Comparison of ENCODE assay signal across 1 cellular context in the genomic region with DNA sequence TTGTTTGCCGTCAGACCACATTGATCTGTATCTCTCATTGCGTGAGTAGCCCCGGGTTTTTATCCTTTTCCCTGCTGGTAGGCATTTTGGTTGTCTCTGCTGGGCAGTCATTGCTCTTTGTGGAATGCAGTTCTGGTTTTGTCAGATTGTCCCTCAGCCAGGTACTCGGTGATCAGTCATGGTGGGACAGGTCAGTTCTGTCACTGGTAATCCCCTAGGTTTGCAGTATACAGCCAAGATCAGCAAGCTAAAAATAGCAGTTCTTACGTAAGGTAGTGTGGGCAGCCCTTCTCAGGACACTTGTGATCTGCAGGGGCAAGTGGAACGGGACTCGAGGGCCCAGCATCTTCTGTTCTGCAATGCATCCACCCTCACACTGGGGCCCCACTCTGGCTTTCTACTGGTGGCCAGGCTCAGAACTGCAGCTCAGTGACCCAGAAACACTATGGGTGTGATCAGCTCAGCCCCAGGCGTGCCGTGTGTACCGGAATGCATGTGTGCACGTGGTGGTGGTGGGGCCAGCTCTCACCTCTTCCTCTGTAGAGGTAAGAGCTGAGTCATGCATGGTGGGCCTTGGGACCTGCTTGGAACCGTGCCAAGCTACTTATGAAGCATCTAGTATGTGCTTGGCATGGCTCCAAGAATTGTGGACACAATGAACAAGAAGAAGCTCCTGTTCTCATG.
A peak's percentile ranks its signal among the peaks of the same experiment; 100 is the strongest.
TF ChIP-seq lines count a peak whose summit lies in the region.

No MANE protein-coding gene starts in this region.

TF ChIP-seq in HEK293, 187 proteins besides CTCF, POLR2A, EP300 and RAD21 (continued from another document):
- TF ChIP-seq, protein P1, sequence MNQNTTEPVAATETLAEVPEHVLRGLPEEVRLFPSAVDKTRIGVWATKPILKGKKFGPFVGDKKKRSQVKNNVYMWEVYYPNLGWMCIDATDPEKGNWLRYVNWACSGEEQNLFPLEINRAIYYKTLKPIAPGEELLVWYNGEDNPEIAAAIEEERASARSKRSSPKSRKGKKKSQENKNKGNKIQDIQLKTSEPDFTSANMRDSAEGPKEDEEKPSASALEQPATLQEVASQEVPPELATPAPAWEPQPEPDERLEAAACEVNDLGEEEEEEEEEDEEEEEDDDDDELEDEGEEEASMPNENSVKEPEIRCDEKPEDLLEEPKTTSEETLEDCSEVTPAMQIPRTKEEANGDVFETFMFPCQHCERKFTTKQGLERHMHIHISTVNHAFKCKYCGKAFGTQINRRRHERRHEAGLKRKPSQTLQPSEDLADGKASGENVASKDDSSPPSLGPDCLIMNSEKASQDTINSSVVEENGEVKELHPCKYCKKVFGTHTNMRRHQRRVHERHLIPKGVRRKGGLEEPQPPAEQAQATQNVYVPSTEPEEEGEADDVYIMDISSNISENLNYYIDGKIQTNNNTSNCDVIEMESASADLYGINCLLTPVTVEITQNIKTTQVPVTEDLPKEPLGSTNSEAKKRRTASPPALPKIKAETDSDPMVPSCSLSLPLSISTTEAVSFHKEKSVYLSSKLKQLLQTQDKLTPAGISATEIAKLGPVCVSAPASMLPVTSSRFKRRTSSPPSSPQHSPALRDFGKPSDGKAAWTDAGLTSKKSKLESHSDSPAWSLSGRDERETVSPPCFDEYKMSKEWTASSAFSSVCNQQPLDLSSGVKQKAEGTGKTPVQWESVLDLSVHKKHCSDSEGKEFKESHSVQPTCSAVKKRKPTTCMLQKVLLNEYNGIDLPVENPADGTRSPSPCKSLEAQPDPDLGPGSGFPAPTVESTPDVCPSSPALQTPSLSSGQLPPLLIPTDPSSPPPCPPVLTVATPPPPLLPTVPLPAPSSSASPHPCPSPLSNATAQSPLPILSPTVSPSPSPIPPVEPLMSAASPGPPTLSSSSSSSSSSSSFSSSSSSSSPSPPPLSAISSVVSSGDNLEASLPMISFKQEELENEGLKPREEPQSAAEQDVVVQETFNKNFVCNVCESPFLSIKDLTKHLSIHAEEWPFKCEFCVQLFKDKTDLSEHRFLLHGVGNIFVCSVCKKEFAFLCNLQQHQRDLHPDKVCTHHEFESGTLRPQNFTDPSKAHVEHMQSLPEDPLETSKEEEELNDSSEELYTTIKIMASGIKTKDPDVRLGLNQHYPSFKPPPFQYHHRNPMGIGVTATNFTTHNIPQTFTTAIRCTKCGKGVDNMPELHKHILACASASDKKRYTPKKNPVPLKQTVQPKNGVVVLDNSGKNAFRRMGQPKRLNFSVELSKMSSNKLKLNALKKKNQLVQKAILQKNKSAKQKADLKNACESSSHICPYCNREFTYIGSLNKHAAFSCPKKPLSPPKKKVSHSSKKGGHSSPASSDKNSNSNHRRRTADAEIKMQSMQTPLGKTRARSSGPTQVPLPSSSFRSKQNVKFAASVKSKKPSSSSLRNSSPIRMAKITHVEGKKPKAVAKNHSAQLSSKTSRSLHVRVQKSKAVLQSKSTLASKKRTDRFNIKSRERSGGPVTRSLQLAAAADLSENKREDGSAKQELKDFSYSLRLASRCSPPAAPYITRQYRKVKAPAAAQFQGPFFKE (tag by site-specific recombination; IDR thresholded peaks at IDR 0.05; ENCODE audit: borderline replicate concordance) = no peak
- TF ChIP-seq ZFHX2 (tag by site-specific recombination; conservative IDR thresholded peaks at IDR 0.05) (peak; percentile 45), ZNF624 (tag by site-specific recombination; IDR thresholded peaks at IDR 0.05) (no peak), ZNF433 (tag by site-specific recombination; IDR thresholded peaks at IDR 0.05; ENCODE audit: low read depth) (no peak), ZNF654 (tag by site-specific recombination; IDR thresholded peaks at IDR 0.05; ENCODE audit: low read depth) (no peak), ZNF114 (tag by site-specific recombination; IDR thresholded peaks at IDR 0.05) (no peak)
- TF ChIP-seq, protein P2, sequence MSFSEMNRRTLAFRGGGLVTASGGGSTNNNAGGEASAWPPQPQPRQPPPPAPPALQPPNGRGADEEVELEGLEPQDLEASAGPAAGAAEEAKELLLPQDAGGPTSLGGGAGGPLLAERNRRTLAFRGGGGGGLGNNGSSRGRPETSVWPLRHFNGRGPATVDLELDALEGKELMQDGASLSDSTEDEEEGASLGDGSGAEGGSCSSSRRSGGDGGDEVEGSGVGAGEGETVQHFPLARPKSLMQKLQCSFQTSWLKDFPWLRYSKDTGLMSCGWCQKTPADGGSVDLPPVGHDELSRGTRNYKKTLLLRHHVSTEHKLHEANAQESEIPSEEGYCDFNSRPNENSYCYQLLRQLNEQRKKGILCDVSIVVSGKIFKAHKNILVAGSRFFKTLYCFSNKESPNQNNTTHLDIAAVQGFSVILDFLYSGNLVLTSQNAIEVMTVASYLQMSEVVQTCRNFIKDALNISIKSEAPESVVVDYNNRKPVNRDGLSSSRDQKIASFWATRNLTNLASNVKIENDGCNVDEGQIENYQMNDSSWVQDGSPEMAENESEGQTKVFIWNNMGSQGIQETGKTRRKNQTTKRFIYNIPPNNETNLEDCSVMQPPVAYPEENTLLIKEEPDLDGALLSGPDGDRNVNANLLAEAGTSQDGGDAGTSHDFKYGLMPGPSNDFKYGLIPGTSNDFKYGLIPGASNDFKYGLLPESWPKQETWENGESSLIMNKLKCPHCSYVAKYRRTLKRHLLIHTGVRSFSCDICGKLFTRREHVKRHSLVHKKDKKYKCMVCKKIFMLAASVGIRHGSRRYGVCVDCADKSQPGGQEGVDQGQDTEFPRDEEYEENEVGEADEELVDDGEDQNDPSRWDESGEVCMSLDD (tag by site-specific recombination; IDR thresholded peaks at IDR 0.05) = 0 out of 2 replicates have a peak, but pooled peaks have one; percentile 35
- TF ChIP-seq, protein P3, sequence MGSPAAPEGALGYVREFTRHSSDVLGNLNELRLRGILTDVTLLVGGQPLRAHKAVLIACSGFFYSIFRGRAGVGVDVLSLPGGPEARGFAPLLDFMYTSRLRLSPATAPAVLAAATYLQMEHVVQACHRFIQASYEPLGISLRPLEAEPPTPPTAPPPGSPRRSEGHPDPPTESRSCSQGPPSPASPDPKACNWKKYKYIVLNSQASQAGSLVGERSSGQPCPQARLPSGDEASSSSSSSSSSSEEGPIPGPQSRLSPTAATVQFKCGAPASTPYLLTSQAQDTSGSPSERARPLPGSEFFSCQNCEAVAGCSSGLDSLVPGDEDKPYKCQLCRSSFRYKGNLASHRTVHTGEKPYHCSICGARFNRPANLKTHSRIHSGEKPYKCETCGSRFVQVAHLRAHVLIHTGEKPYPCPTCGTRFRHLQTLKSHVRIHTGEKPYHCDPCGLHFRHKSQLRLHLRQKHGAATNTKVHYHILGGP (tag by site-specific recombination; IDR thresholded peaks at IDR 0.05) = 0 out of 2 replicates have a peak, but pooled peaks have one; percentile 36
- TF ChIP-seq, protein P4, sequence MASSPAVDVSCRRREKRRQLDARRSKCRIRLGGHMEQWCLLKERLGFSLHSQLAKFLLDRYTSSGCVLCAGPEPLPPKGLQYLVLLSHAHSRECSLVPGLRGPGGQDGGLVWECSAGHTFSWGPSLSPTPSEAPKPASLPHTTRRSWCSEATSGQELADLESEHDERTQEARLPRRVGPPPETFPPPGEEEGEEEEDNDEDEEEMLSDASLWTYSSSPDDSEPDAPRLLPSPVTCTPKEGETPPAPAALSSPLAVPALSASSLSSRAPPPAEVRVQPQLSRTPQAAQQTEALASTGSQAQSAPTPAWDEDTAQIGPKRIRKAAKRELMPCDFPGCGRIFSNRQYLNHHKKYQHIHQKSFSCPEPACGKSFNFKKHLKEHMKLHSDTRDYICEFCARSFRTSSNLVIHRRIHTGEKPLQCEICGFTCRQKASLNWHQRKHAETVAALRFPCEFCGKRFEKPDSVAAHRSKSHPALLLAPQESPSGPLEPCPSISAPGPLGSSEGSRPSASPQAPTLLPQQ (tag by site-specific recombination; IDR thresholded peaks at IDR 0.05) = peak; percentile 99
